In the genomic region with DNA sequence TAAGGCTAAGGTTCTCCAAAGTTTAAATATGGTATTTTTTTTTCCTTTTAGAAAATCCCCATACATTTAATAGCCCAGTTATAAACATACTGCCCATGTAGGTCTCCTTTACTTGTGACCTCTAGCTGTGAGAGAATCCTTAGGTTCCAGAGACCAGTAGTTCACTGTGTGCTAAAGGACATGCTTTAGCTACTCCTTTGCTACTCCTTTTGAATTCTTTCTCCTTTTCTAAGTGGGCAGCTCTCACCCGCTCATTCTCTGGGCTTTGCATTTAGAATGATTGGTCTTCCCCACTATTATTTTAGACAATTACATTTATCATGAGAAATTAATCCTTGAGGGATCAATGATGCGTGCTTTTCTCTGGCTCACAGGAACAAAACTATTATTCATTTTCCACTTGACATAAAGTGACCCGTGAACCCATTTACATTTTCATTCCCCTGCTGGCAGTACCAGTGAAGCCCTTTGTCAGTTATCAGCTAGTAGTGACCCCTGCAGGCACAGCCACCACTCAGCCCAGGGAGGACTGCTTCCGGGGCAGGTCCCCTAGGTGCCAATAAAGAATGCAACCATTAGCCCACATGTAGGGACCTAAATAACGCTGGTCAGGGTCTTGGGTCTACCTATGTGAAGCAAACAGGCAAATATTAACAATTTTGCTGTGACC, we compare ENCODE assay signal across 11 cellular contexts.
A peak's percentile ranks its signal among the peaks of the same experiment; 100 is the strongest.
DNase-seq lines count a peak whose midpoint lies in the region; ATAC-seq and TF ChIP-seq lines count a peak whose summit lies in the region.
"Had no signal": no experiment of that assay in that cellular context is flagged by ENCODE, and none has a peak within 500 bp of the region (broad histone marks: within the 10 kb centered on the region; RNA-seq: fewer than 3 reads in every experiment).

No MANE protein-coding gene starts in this region.

- H3K4me1 ChIP-seq in suprapubic skin = no peaks in the 10 kb centered on the region
- H3K4me1 ChIP-seq: gastroesophageal sphincter had no signal

- DNase-seq in HT-29 (ENCODE audit: low spot score) = peak; percentile 41
- DNase-seq in NCI-H446 treated with DMSO at 0.1 percent for 48 hours (lab: John Stamatoyannopoulos, UW) = peak; percentile 52
- DNase-seq in ecto neural progenitor cell (ENCODE audit: low spot score) = peak; percentile 46
- DNase-seq in retinal pigment epithelial cell (ENCODE audit: low read depth) = peak; percentile 34
- no peak for DNase-seq in suprapubic skin (ENCODE audit: low spot score in 2 of 2)
- DNase-seq: activated naive CD4-positive, alpha-beta T cell treated with Interleukin-2 at 50 U/mL for 16 hours; Calu3; small intestine had no signal

- no peak for TF ChIP-seq EP300 in suprapubic skin (IDR thresholded peaks at IDR 0.05)

- TF ChIP-seq POLR2A in suprapubic skin (IDR thresholded peaks at IDR 0.05) = no peak

- TF ChIP-seq CTCF in retinal pigment epithelial cell (conservative IDR thresholded peaks at IDR 0.05; ENCODE audit: low read depth, low read length) = peak; percentile 56
- no peak for TF ChIP-seq CTCF in suprapubic skin (IDR thresholded peaks at IDR 0.05)

- no peak overlapping the region for H3K27ac ChIP-seq in suprapubic skin
- H3K27ac ChIP-seq: gastroesophageal sphincter had no signal

- no peaks in the 10 kb centered on the region for H3K27me3 ChIP-seq in suprapubic skin
- H3K27me3 ChIP-seq: gastroesophageal sphincter had no signal

- no peaks in the 10 kb centered on the region for H3K36me3 ChIP-seq in suprapubic skin
- H3K36me3 ChIP-seq: gastroesophageal sphincter had no signal

- H3K4me3 ChIP-seq in retinal pigment epithelial cell (ENCODE audit: low read length) = no peak overlapping the region
- no peak overlapping the region for H3K4me3 ChIP-seq in suprapubic skin
- H3K4me3 ChIP-seq: gastroesophageal sphincter had no signal

- no peak for ATAC-seq in GM21515 (IDR thresholded peaks at IDR 0.05; ENCODE audit: unreplicated experiment)
- no peak for ATAC-seq in HG03196 (IDR thresholded peaks at IDR 0.05; ENCODE audit: unreplicated experiment)
- ATAC-seq: gastroesophageal sphincter had no signal

- no peaks in the 10 kb centered on the region for H3K9me3 ChIP-seq in suprapubic skin
- H3K9me3 ChIP-seq: gastroesophageal sphincter had no signal

- WGBS in suprapubic skin = 71% methylated on average over 5 of the region's 5 CpGs

Comparison
In these comparisons a context has a peak if more than half of its experiments do, and no peak if none do; other contexts are left out.
1. DNase-seq: peak in HT-29 (single experiment), NCI-H446 treated with DMSO at 0.1 percent for 48 hours (single experiment), ecto neural progenitor cell (single experiment) and retinal pigment epithelial cell (single experiment); none in suprapubic skin (0 of 2).